Comparison of ENCODE assay signal across 1 cellular context in the genomic region with DNA sequence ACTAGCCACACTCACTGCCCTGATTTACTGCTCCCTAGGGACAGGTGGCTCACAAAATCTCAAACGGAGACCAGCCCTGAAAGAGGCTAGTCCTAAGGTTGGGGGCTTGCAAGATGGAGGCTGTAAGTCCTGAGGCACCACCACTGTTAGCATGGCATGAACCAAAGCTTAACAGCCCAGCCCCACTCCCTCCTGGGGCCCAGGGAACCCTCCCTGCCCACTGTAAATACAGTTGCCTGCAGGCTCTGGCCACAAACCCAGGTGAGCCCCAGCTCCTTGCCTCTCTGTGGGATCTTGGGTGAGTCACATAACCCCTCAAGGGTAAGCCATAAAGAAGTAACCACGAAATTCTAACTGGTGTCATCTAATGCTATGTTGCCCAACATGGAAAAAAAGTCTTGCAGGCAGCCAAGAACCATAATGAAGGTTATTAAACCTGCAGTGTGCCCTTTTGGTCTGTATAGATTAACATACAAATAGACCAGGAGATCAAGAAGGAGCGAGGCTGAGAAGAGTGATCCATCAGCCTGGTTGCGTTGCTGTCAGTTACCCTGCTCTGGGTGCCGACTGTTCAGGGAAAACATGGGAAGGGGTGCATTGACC.
TF ChIP-seq lines count a peak whose summit lies in the region.

No MANE protein-coding gene starts in this region.

TF ChIP-seq in endothelial cell of umbilical vein, 7 proteins besides CTCF, POLR2A, EP300 and RAD21 (continued from another document):
- TF ChIP-seq MAX (IDR thresholded peaks at IDR 0.05; ENCODE audit: insufficient read depth, insufficient read length) (no peak), MYC (IDR thresholded peaks at IDR 0.05; ENCODE audit: low read depth, low read length) (no peak), JUN (IDR thresholded peaks at IDR 0.05; ENCODE audit: borderline replicate concordance, insufficient read depth, insufficient read length, low read depth) (no peak)
TF ChIP-seq in endothelial cell of umbilical vein: peak in this region for 0.
